2 cellular contexts compared by ENCODE assay signal in the genomic region with DNA sequence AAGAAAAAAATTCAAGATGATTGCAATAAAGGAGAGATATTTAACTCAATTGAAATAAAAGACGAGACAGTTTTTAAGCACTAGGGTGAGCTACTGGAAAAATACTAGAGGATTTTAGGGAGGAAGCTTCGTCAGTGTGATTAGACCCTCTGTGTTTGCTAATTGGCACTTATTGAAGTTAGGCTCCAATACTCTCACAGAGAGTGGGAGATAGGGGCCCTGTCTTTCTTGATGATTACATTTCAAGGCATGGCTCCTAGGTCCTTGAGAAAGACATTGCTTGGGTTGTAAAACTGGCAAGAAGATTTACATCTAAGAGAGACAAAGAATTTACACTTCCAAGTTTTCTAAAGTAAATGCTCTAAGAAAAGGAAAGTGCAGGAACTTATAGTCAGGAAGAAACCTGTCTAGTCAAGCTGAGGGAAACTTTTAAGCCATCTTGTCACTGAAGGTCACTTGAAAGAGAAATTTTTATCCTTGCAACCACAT.
TF ChIP-seq lines count a peak whose summit lies in the region.

No MANE protein-coding gene starts in this region.

TF ChIP-seq in GM23338, 12 proteins besides CTCF, POLR2A, EP300 and RAD21 (continued from another document and continues in another):
- TF ChIP-seq, protein P1, sequence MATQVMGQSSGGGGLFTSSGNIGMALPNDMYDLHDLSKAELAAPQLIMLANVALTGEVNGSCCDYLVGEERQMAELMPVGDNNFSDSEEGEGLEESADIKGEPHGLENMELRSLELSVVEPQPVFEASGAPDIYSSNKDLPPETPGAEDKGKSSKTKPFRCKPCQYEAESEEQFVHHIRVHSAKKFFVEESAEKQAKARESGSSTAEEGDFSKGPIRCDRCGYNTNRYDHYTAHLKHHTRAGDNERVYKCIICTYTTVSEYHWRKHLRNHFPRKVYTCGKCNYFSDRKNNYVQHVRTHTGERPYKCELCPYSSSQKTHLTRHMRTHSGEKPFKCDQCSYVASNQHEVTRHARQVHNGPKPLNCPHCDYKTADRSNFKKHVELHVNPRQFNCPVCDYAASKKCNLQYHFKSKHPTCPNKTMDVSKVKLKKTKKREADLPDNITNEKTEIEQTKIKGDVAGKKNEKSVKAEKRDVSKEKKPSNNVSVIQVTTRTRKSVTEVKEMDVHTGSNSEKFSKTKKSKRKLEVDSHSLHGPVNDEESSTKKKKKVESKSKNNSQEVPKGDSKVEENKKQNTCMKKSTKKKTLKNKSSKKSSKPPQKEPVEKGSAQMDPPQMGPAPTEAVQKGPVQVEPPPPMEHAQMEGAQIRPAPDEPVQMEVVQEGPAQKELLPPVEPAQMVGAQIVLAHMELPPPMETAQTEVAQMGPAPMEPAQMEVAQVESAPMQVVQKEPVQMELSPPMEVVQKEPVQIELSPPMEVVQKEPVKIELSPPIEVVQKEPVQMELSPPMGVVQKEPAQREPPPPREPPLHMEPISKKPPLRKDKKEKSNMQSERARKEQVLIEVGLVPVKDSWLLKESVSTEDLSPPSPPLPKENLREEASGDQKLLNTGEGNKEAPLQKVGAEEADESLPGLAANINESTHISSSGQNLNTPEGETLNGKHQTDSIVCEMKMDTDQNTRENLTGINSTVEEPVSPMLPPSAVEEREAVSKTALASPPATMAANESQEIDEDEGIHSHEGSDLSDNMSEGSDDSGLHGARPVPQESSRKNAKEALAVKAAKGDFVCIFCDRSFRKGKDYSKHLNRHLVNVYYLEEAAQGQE (IDR thresholded peaks at IDR 0.05; ENCODE audit: unreplicated experiment), result no peak
- TF ChIP-seq STAT1 (IDR thresholded peaks at IDR 0.05; ENCODE audit: unreplicated experiment), result no peak
- no peak for TF ChIP-seq ZNF114 (CRISPR knock-in tag; IDR thresholded peaks at IDR 0.05)
- no peak for TF ChIP-seq CREB1 (CRISPR knock-in tag; IDR thresholded peaks at IDR 0.05; ENCODE audit: low read depth)
- TF ChIP-seq EZH2 (IDR thresholded peaks at IDR 0.05; ENCODE audit: low read depth, unreplicated experiment), result no peak
- TF ChIP-seq, protein P2, sequence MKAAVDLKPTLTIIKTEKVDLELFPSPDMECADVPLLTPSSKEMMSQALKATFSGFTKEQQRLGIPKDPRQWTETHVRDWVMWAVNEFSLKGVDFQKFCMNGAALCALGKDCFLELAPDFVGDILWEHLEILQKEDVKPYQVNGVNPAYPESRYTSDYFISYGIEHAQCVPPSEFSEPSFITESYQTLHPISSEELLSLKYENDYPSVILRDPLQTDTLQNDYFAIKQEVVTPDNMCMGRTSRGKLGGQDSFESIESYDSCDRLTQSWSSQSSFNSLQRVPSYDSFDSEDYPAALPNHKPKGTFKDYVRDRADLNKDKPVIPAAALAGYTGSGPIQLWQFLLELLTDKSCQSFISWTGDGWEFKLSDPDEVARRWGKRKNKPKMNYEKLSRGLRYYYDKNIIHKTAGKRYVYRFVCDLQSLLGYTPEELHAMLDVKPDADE (IDR thresholded peaks at IDR 0.05), result no peak
- no peak for TF ChIP-seq NANOG (IDR thresholded peaks at IDR 0.05; ENCODE audit: borderline replicate concordance)
- no peak for TF ChIP-seq ZNF331 (CRISPR knock-in tag; IDR thresholded peaks at IDR 0.05; ENCODE audit: low read depth)
- no peak for TF ChIP-seq JUNB (IDR thresholded peaks at IDR 0.05; ENCODE audit: unreplicated experiment)
- TF ChIP-seq POLR2AphosphoS5 (IDR thresholded peaks at IDR 0.05; ENCODE audit: low read depth), result no peak

TF ChIP-seq in H1, 55 proteins besides CTCF, POLR2A, EP300 and RAD21 (continued from another document):
- no peak for TF ChIP-seq BRCA1 (IDR thresholded peaks at IDR 0.05; ENCODE audit: low read depth, low read length)
- TF ChIP-seq, protein P3, sequence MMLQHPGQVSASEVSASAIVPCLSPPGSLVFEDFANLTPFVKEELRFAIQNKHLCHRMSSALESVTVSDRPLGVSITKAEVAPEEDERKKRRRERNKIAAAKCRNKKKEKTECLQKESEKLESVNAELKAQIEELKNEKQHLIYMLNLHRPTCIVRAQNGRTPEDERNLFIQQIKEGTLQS (IDR thresholded peaks at IDR 0.05; ENCODE audit: insufficient read depth, low read depth, low read length), result no peak
- TF ChIP-seq FOSL1 (IDR thresholded peaks at IDR 0.05; ENCODE audit: insufficient read depth, low read depth, low read length), result no peak
- no peak for TF ChIP-seq TEAD4 (IDR thresholded peaks at IDR 0.05; ENCODE audit: low read depth, low read length)
- TF ChIP-seq RNF2 (IDR thresholded peaks at IDR 0.05; ENCODE audit: borderline replicate concordance, low read depth, low read length, missing control alignments, poor library complexity, severe bottlenecking), result no peak
- no peak for TF ChIP-seq POU5F1 (IDR thresholded peaks at IDR 0.05; ENCODE audit: low read depth, low read length)
